ENCODE assay signal across 2 cellular contexts in genomic region chr19:46111376-46111775, GRCh38.
TF ChIP-seq lines count a peak whose summit lies in the region.

No MANE protein-coding gene starts in this region.

TF ChIP-seq in A549, 52 proteins besides CTCF, POLR2A, EP300 and RAD21:
- TF ChIP-seq MAZ (IDR thresholded peaks at IDR 0.05; ENCODE audit: borderline replicate concordance, low read depth, low read length) (no peak), HOXA7 (CRISPR knock-in tag; IDR thresholded peaks at IDR 0.05) (no peak), FOSL2 (IDR thresholded peaks at IDR 0.05) (no peak), FOSL2 (CRISPR knock-in tag; IDR thresholded peaks at IDR 0.05) (no peak), CHD2 (IDR thresholded peaks at IDR 0.05; ENCODE audit: low read length, partially characterized antibody) (no peak), POLR2AphosphoS2 (conservative IDR thresholded peaks at IDR 0.05; ENCODE audit: low read length) (no peak), HOXB13 (CRISPR knock-in tag; IDR thresholded peaks at IDR 0.05; ENCODE audit: low read depth) (no peak), CEBPB (IDR thresholded peaks at IDR 0.05) (no peak), CBX8 (IDR thresholded peaks at IDR 0.05) (no peak), HDAC2 (IDR thresholded peaks at IDR 0.05) (no peak), JUN (IDR thresholded peaks at IDR 0.05) (no peak), TP53 (CRISPR knock-in tag; IDR thresholded peaks at IDR 0.05) (no peak), ELK1 (IDR thresholded peaks at IDR 0.05; ENCODE audit: low read depth, low read length) (no peak), ATOH8 (CRISPR knock-in tag; IDR thresholded peaks at IDR 0.05; ENCODE audit: low read depth) (no peak), JUNB (IDR thresholded peaks at IDR 0.05) (no peak), NR3C1 (IDR thresholded peaks at IDR 0.05) (no peak), EHMT2 (IDR thresholded peaks at IDR 0.05; ENCODE audit: low read depth) (no peak), EHF (CRISPR knock-in tag; IDR thresholded peaks at IDR 0.05) (no peak), MYC (IDR thresholded peaks at IDR 0.05; ENCODE audit: borderline replicate concordance, low read length) (no peak)

TF ChIP-seq in HepG2, 621 proteins besides CTCF, POLR2A, EP300 and RAD21:
- TF ChIP-seq HOMEZ (CRISPR knock-in tag; IDR thresholded peaks at IDR 0.05; ENCODE audit: low read depth) = no peak
